Comparison of ENCODE assay signal across 9 cellular contexts in the genomic region with DNA sequence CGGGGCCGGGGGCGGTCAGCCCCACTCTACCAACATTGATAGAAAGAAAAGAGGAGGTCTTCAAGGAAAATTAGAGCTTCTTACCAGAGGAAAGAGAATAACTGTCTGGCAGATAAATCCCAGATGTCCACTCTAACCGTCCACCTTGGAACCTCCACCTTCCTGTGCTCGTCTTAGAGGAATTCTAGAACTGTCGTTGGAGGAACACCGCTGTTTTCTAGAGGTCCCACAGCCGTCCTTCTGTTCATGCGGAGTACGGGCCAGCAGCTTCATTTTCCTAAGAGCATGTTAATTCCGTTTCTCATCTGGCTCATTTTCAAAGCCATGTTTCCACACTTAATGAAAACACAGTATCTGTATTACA.
DNase-seq lines count a peak whose midpoint lies in the region; ATAC-seq, FAIRE-seq and TF ChIP-seq lines count a peak whose summit lies in the region.
"Had no signal": no experiment of that assay in that cellular context is flagged by ENCODE, and none has a peak within 500 bp of the region (broad histone marks: within the 10 kb centered on the region; RNA-seq: fewer than 3 reads in every experiment).

No MANE protein-coding gene starts in this region.

- H3K27me3 ChIP-seq in heart left ventricle (peaks cover 0 to 6% (median 0%) of the 10 kb centered on the region in 9 donors), fibroblast of lung (ENCODE audit: control insufficient read depth, insufficient read depth, low read length) (peaks cover 6% of the 10 kb centered on the region), vagina (no peaks in the 10 kb centered on the region)

- H4K20me1 ChIP-seq in fibroblast of lung (ENCODE audit: control insufficient read depth, extremely low read depth, insufficient read depth, low read length) = no peaks in the 10 kb centered on the region

- H3K27ac Mint-ChIP-seq in nephron progenitor cell = no peak overlapping the region

- TF ChIP-seq CTCF in heart left ventricle (IDR thresholded peaks at IDR 0.05) (no peak), fibroblast of lung (conservative IDR thresholded peaks at IDR 0.05 in 1 of 2, IDR thresholded peaks at IDR 0.05 in 1 of 2; ENCODE audit: low read depth in 1 of 2, low read length in 2 of 2) (no peak), nephron progenitor cell (IDR thresholded peaks at IDR 0.05) (no peak), vagina (IDR thresholded peaks at IDR 0.05) (no peak)

- H3K27me3 Mint-ChIP-seq in nephron progenitor cell (ENCODE audit: low read depth, poor library complexity) = peaks cover 40% of the 10 kb centered on the region

- no peak overlapping the region for H3K9ac ChIP-seq in fibroblast of lung (ENCODE audit: insufficient read depth, low read length)

- in situ Hi-C loops in G401 (cut with HindIII; ENCODE audit: low sequenced_read_pairs) = no loop called here

- FAIRE-seq in urothelium cell line (lab: Jason Lieb, UNC) = no peak

- H3K4me1 ChIP-seq in heart left ventricle (peaks cover 0 to 10% (median 1%) of the 10 kb centered on the region in 12 donors), fibroblast of lung (ENCODE audit: control insufficient read depth, extremely low read depth, insufficient read depth, low read length) (no peaks in the 10 kb centered on the region), vagina (peaks cover 15% of the 10 kb centered on the region)

- no peaks in the 10 kb centered on the region for H3K9me3 ChIP-seq in heart left ventricle
- no peaks in the 10 kb centered on the region for H3K9me3 ChIP-seq in fibroblast of lung (ENCODE audit: control insufficient read depth, insufficient read depth, low read depth, low read length)
- H3K9me3 ChIP-seq in vagina = no peaks in the 10 kb centered on the region

- H3K4me1 Mint-ChIP-seq in nephron progenitor cell = no peaks in the 10 kb centered on the region

- intact Hi-C loops in heart left ventricle (cut with DNase I) = no loop called here
- intact Hi-C loops in cardiac septum (cut with DNase I) = no loop called here
- intact Hi-C loops in vagina (cut with DNase I) = no loop called here

- H3K36me3 ChIP-seq in heart left ventricle (no peaks in the 10 kb centered on the region), fibroblast of lung (ENCODE audit: control insufficient read depth, insufficient read depth, low read length) (no peaks in the 10 kb centered on the region), vagina (no peaks in the 10 kb centered on the region)

- peak in 2 of 4 donors; percentile 13 to 62 for ATAC-seq in heart left ventricle

- 8 to 34% (median 15%) methylated on average over 11 of the region's 11 CpGs for WGBS in heart left ventricle, 4 donors

- no peaks in the 10 kb centered on the region for H3K36me3 Mint-ChIP-seq in nephron progenitor cell (ENCODE audit: low read depth)

- DNase-seq in heart left ventricle (no peak), cardiac septum (ENCODE audit: low spot score) (no peak), fibroblast of lung (ENCODE audit: low read depth in 2 of 2) (no peak), nephron progenitor cell (no peak), vagina (ENCODE audit: extremely low spot score in 2 of 2) (peak in 1 of 2 donors; percentile 11), urothelium cell line (ENCODE audit: low spot score) (no peak), G401 (ENCODE audit: low spot score) (no peak)
- DNase-seq in activated CD4-positive, alpha-beta T cell treated with anti-CD3 and anti-CD28 coated beads for 4 hours = no peak
- DNase-seq: NCI-H187 had no signal

- peak overlapping the region; percentile 84 for H2AFZ ChIP-seq in fibroblast of lung (ENCODE audit: low read length)

- H3K4me3 Mint-ChIP-seq in nephron progenitor cell = peak overlapping the region; percentile 26

- peaks cover 4% of the 10 kb centered on the region for H3K9me3 Mint-ChIP-seq in nephron progenitor cell

- H3K79me2 ChIP-seq in fibroblast of lung (ENCODE audit: control insufficient read depth, insufficient read depth, low read length) = no peaks in the 10 kb centered on the region

- H3K27ac ChIP-seq in heart left ventricle (peak overlapping the region in 5 of 12 donors; percentile 5 to 55 (median 6)), fibroblast of lung (ENCODE audit: insufficient read depth, low read length) (no peak overlapping the region), vagina (peak overlapping the region; percentile 54)

- H3K4me2 ChIP-seq in fibroblast of lung (ENCODE audit: extremely low read depth, insufficient read depth, low read length) = peak overlapping the region; percentile 18

- TF ChIP-seq POLR2A in heart left ventricle (IDR thresholded peaks at IDR 0.05) (no peak), vagina (IDR thresholded peaks at IDR 0.05) (no peak)

- H3K4me3 ChIP-seq in heart left ventricle (peak overlapping the region; percentile 29 to 67 (median 55)), fibroblast of lung (replicated peaks in 1 of 4; ENCODE audit: control extremely low read depth in 1 of 4, insufficient read depth in 1 of 4, low read depth in 3 of 4, low read length in 4 of 4) (peak overlapping the region; percentile 22 to 74 (median 57)), vagina (peak overlapping the region; percentile 36 to 50)
